9 cellular contexts compared by ENCODE assay signal in the genomic region with DNA sequence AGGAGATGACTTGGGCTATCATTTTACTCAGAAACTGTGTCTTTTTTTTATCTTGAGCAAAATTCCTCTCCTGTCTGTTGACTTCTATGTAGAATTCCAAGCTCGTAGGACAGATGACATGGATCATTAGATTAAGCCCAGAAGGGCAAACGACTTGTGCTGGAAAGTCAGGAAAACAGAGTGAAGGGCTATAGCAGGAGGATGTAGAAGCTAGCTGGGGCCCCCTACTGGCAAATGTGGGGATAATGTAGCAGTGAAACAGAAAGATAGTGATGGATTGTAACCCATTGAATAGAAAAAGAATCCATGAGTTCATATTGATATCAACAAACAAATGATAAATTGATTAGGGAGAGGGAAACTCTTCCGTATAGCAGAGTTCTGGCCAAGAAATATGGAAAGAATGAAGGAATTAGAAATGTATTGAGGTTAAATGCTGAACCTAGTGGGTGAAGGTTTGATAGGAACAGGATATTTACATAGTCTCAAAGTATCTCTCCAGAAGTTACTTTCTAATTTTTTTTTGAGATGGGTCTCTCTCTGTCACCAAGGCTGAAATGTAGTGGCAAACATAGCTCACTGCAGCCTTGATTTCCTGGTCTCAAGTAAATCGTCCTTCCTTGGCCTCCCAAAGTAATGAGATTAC.
DNase-seq lines count a peak whose midpoint lies in the region; ATAC-seq and TF ChIP-seq lines count a peak whose summit lies in the region.
"Had no signal": no experiment of that assay in that cellular context is flagged by ENCODE, and none has a peak within 500 bp of the region (broad histone marks: within the 10 kb centered on the region; RNA-seq: fewer than 3 reads in every experiment).

No MANE protein-coding gene starts in this region.

- no peak overlapping the region for H3K9ac ChIP-seq in Karpas-422 (ENCODE audit: low read length)
- H3K9ac ChIP-seq in fibroblast of lung (ENCODE audit: insufficient read depth, low read length) = no peak overlapping the region
- no peak overlapping the region for H3K9ac ChIP-seq in neural progenitor cell

- no peak overlapping the region for H2AFZ ChIP-seq in Karpas-422 (ENCODE audit: low read length)
- no peak overlapping the region for H2AFZ ChIP-seq in fibroblast of lung (ENCODE audit: low read length)
- no peak overlapping the region for H2AFZ ChIP-seq in neural progenitor cell (replicated peaks)

- no peak overlapping the region for H3K27ac ChIP-seq in CD8-positive, alpha-beta T cell (ENCODE audit: low read depth, low read length)
- H3K27ac ChIP-seq in Karpas-422 (ENCODE audit: low read length) (no peak overlapping the region), fibroblast of lung (ENCODE audit: insufficient read depth, low read length) (no peak overlapping the region), neural progenitor cell (no peak overlapping the region)
- H3K27ac ChIP-seq: SK-N-MC had no signal

- H3F3A ChIP-seq in neural progenitor cell (ENCODE audit: low read depth) = no peaks in the 10 kb centered on the region

- peak; percentile 90 for TF ChIP-seq CTCF in CD8-positive, alpha-beta T cell (IDR thresholded peaks at IDR 0.05)
- peak; percentile 74 to 92 for TF ChIP-seq CTCF in fibroblast of lung (conservative IDR thresholded peaks at IDR 0.05 in 1 of 2, IDR thresholded peaks at IDR 0.05 in 1 of 2; ENCODE audit: low read depth in 1 of 2, low read length in 2 of 2)
- TF ChIP-seq CTCF in neural progenitor cell (IDR thresholded peaks at IDR 0.05) = peak; percentile 90

- H3K4me3 Mint-ChIP-seq in CD8-positive, alpha-beta T cell = no peak overlapping the region
- H3K4me3 Mint-ChIP-seq in neural progenitor cell = no peak overlapping the region

- peak in 3 of 7 experiments; percentile 19 to 33 (median 23) for DNase-seq in CD8-positive, alpha-beta T cell
- peak; percentile 67 for DNase-seq in Karpas-422
- peak; percentile 8 for DNase-seq in T-helper 9 cell
- DNase-seq in fibroblast of lung (ENCODE audit: low read depth in 2 of 2) = peak; percentile 31 to 51
- DNase-seq in neural progenitor cell (ENCODE audit: low spot score) = peak; percentile 78

- no peaks in the 10 kb centered on the region for H3K4me1 Mint-ChIP-seq in CD8-positive, alpha-beta T cell (ENCODE audit: low read depth)
- peaks cover 20% of the 10 kb centered on the region for H3K4me1 Mint-ChIP-seq in neural progenitor cell

- H3K9me3 Mint-ChIP-seq in CD8-positive, alpha-beta T cell = no peaks in the 10 kb centered on the region
- H3K9me3 Mint-ChIP-seq in neural progenitor cell = no peaks in the 10 kb centered on the region

- no peak overlapping the region for H3K4me3 ChIP-seq in CD8-positive, alpha-beta T cell (ENCODE audit: low read depth, low read length)
- H3K4me3 ChIP-seq in Karpas-422 (ENCODE audit: low read length) (no peak overlapping the region), fibroblast of lung (replicated peaks in 1 of 4; ENCODE audit: control extremely low read depth in 1 of 4, insufficient read depth in 1 of 4, low read depth in 3 of 4, low read length in 4 of 4) (no peak overlapping the region), neural progenitor cell (no peak overlapping the region)
- H3K4me3 ChIP-seq: SK-N-MC had no signal

- H4K20me1 ChIP-seq in Karpas-422 (ENCODE audit: insufficient read depth, low read depth, low read length) (no peaks in the 10 kb centered on the region), fibroblast of lung (ENCODE audit: control insufficient read depth, extremely low read depth, insufficient read depth, low read length) (no peaks in the 10 kb centered on the region), neural progenitor cell (ENCODE audit: low read depth) (no peaks in the 10 kb centered on the region)

- POLR2A ChIA-PET in CD8-positive, alpha-beta T cell (lab: Charles Lee) = interaction anchor here (1.7 kb wide), 1 partner anchor 16 kb away, joined by 7 read pairs; no protein-coding TSS in a partner anchor

- H3K27ac Mint-ChIP-seq in CD8-positive, alpha-beta T cell = no peak overlapping the region
- no peak overlapping the region for H3K27ac Mint-ChIP-seq in neural progenitor cell

- CTCF ChIA-PET in CD8-positive, alpha-beta T cell (lab: Charles Lee) = interaction anchor here (0.7 to 2.2 kb wide), 5 partner anchors 11 to 56 kb away, joined by 3 to 14 read pairs (median 6); no protein-coding TSS in a partner anchor

- H3K9me2 ChIP-seq in Karpas-422 (replicated peaks; ENCODE audit: insufficient read depth, low read length) = no peaks in the 10 kb centered on the region

- no peaks in the 10 kb centered on the region for H3K4me1 ChIP-seq in CD8-positive, alpha-beta T cell (ENCODE audit: insufficient read depth, low read length)
- H3K4me1 ChIP-seq in Karpas-422 (ENCODE audit: low read length) = no peaks in the 10 kb centered on the region
- no peaks in the 10 kb centered on the region for H3K4me1 ChIP-seq in fibroblast of lung (ENCODE audit: control insufficient read depth, extremely low read depth, insufficient read depth, low read length)
- peaks cover 13% of the 10 kb centered on the region for H3K4me1 ChIP-seq in neural progenitor cell

- no peaks in the 10 kb centered on the region for H3K79me2 ChIP-seq in Karpas-422 (ENCODE audit: low read length)
- no peaks in the 10 kb centered on the region for H3K79me2 ChIP-seq in fibroblast of lung (ENCODE audit: control insufficient read depth, insufficient read depth, low read length)
- H3K79me2 ChIP-seq in neural progenitor cell (ENCODE audit: low read depth) = no peaks in the 10 kb centered on the region

- H3K4me2 ChIP-seq in Karpas-422 (ENCODE audit: low read depth, low read length, poor library complexity, severe bottlenecking) (no peak overlapping the region), fibroblast of lung (ENCODE audit: extremely low read depth, insufficient read depth, low read length) (no peak overlapping the region), neural progenitor cell (no peak overlapping the region)

- peak; percentile 69 for ATAC-seq in CD8-positive, alpha-beta T cell
- ATAC-seq in GM18868 (IDR thresholded peaks at IDR 0.05; ENCODE audit: unreplicated experiment) (peak; percentile 70), HG03457 (IDR thresholded peaks at IDR 0.05; ENCODE audit: unreplicated experiment) (no peak), HG02938 (IDR thresholded peaks at IDR 0.05; ENCODE audit: unreplicated experiment) (no peak)

- no peaks in the 10 kb centered on the region for H3K27me3 ChIP-seq in CD8-positive, alpha-beta T cell (ENCODE audit: insufficient read depth, low read length)
- H3K27me3 ChIP-seq in Karpas-422 (ENCODE audit: low read length) (no peaks in the 10 kb centered on the region), fibroblast of lung (ENCODE audit: control insufficient read depth, insufficient read depth, low read length) (peaks cover 15% of the 10 kb centered on the region), neural progenitor cell (no peaks in the 10 kb centered on the region)

- intact Hi-C loops in CD8-positive, alpha-beta T cell (cut with DNase I, micrococcal nuclease) = loop anchor here (2.0 to 5.0 kb wide), 3 partner anchors 715 to 730 kb away; partner anchors contain the start of gene BAMBI (in 1 of the 2)

- H3K36me3 Mint-ChIP-seq in CD8-positive, alpha-beta T cell = no peaks in the 10 kb centered on the region
- no peaks in the 10 kb centered on the region for H3K36me3 Mint-ChIP-seq in neural progenitor cell

- H3K9me3 ChIP-seq in CD8-positive, alpha-beta T cell (ENCODE audit: low read length) = no peaks in the 10 kb centered on the region
- H3K9me3 ChIP-seq in Karpas-422 (ENCODE audit: low read length) (no peaks in the 10 kb centered on the region), fibroblast of lung (ENCODE audit: control insufficient read depth, insufficient read depth, low read depth, low read length) (no peaks in the 10 kb centered on the region), neural progenitor cell (ENCODE audit: low read depth) (no peaks in the 10 kb centered on the region)

- H3K36me3 ChIP-seq in CD8-positive, alpha-beta T cell (ENCODE audit: insufficient read depth, low read length) = no peaks in the 10 kb centered on the region
- H3K36me3 ChIP-seq in Karpas-422 (ENCODE audit: insufficient read depth, low read length) = no peaks in the 10 kb centered on the region
- no peaks in the 10 kb centered on the region for H3K36me3 ChIP-seq in fibroblast of lung (ENCODE audit: control insufficient read depth, insufficient read depth, low read length)
- H3K36me3 ChIP-seq in neural progenitor cell = no peaks in the 10 kb centered on the region

- peaks cover 8% of the 10 kb centered on the region for H3K27me3 Mint-ChIP-seq in CD8-positive, alpha-beta T cell (ENCODE audit: low read depth)
- peaks cover 6% of the 10 kb centered on the region for H3K27me3 Mint-ChIP-seq in neural progenitor cell (ENCODE audit: insufficient read depth, low read depth)

Comparison
In these comparisons a context has a peak if more than half of its experiments do, and no peak if none do; other contexts are left out.
1. ATAC-seq: peak in CD8-positive, alpha-beta T cell (single experiment) and GM18868 (single experiment); none in HG03457 (single experiment) and HG02938 (single experiment).
2. Peak in every context shown above with its lines, with median percentiles within 50 percentile points of each other: CTCF ChIP-seq.